ENCODE assay signal across 8 cellular contexts in the genomic region with DNA sequence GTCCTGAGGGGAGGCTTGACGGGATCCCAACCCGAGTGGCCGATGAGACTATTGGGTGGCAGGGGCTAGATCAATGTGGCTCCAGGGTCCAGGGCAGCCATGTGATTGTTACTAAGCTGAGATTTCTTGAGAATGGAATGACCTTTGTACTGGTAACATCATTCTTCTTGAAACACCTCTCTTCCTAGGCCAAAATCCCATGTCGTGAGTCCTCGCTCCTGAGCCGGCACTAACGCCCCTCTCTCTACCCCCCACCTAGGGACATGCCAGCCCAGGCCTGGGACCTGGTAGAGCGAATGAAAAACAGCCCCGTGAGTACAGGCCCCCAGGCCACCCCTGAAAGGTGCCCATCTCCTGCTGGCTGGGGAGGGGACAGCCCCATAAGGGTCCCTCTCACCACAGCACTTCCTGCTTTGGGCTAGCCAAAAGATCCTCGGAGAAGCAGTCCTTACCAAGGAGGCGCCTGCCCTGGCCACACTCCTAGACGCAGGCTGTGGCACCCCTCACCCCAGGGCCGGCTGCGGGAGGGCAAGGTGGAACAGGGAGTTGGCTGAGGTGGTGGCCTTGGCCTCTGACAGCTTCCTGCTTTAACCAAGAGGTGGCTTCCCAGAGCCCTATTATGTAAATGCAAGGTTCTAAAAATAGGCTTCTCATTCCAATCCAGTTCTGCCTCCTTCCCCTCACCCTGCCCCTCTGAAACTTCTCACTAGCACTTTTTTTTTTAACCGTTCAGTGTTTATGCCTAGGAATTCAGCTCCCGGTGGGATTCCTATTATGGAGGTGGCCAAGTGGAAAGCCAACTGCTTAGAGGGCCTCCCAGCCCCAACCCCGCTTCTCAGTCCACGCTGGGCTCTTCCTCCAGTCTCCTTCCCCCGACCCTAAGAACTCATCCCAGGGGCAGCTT.
DNase-seq lines count a peak whose midpoint lies in the region; ATAC-seq and TF ChIP-seq lines count a peak whose summit lies in the region.

No MANE protein-coding gene starts in this region.

- H3K36me3 ChIP-seq in CD8-positive, alpha-beta T cell (ENCODE audit: insufficient read depth, low read length), result no peaks in the 10 kb centered on the region
- no peaks in the 10 kb centered on the region for H3K36me3 ChIP-seq in effector memory CD4-positive, alpha-beta T cell (ENCODE audit: control insufficient read depth, insufficient read depth, low read length)
- no peaks in the 10 kb centered on the region for H3K36me3 ChIP-seq in stomach

- peak overlapping the region; percentile 96 for H3K27ac Mint-ChIP-seq in CD8-positive, alpha-beta T cell
- peak overlapping the region; percentile 90 for H3K27ac Mint-ChIP-seq in activated CD4-positive, alpha-beta T cell treated with anti-CD3 and anti-CD28 coated beads, Interleukin-2, amount 10 ng/mL, durations not matched to agents 7 days and 5 days
- peak overlapping the region; percentile 74 to 98 (median 94) for H3K27ac Mint-ChIP-seq in naive B cell

- 37 to 45% (median 38%) methylated on average over 19 of the region's 19 CpGs for WGBS in stomach, 5 donors

- H3K27me3 ChIP-seq in CD8-positive, alpha-beta T cell (ENCODE audit: insufficient read depth, low read length), result no peaks in the 10 kb centered on the region
- no peaks in the 10 kb centered on the region for H3K27me3 ChIP-seq in effector memory CD4-positive, alpha-beta T cell (replicated peaks; ENCODE audit: control insufficient read depth, insufficient read depth, low read length, poor library complexity, severe bottlenecking)
- no peaks in the 10 kb centered on the region for H3K27me3 ChIP-seq in stomach

- DNase-seq in CD8-positive, alpha-beta T cell, result peak; percentile 26 to 72 (median 47)
- peak; percentile 64 for DNase-seq in activated CD4-positive, alpha-beta T cell treated with anti-CD3 and anti-CD28 coated beads, Interleukin-2, amount 10 ng/mL, durations not matched to agents 7 days and 5 days
- peak; percentile 67 to 75 (median 71) for DNase-seq in effector memory CD4-positive, alpha-beta T cell
- DNase-seq in naive B cell (peak; percentile 64), stomach (peak; percentile 92), middle frontal gyrus (ENCODE audit: extremely low spot score, low spot score) (no peak)

- peak overlapping the region; percentile 47 for H3K4me3 Mint-ChIP-seq in CD8-positive, alpha-beta T cell
- H3K4me3 Mint-ChIP-seq in activated CD4-positive, alpha-beta T cell treated with anti-CD3 and anti-CD28 coated beads, Interleukin-2, amount 10 ng/mL, durations not matched to agents 7 days and 5 days, result peak overlapping the region; percentile 15
- H3K4me3 Mint-ChIP-seq in naive B cell, result peak overlapping the region in 7 of 8 donors; percentile 37 to 66 (median 63)

- peak overlapping the region; percentile 13 for H3K4me3 ChIP-seq in CD8-positive, alpha-beta T cell (ENCODE audit: low read depth, low read length)
- H3K4me3 ChIP-seq in effector memory CD4-positive, alpha-beta T cell (ENCODE audit: insufficient read depth, low read depth, low read length, poor library complexity, severe bottlenecking), result peak overlapping the region; percentile 13
- H3K4me3 ChIP-seq in stomach, result no peak overlapping the region

- peaks cover 71% of the 10 kb centered on the region for H3K4me1 Mint-ChIP-seq in CD8-positive, alpha-beta T cell (ENCODE audit: low read depth)
- peaks cover 80% of the 10 kb centered on the region for H3K4me1 Mint-ChIP-seq in activated CD4-positive, alpha-beta T cell treated with anti-CD3 and anti-CD28 coated beads, Interleukin-2, amount 10 ng/mL, durations not matched to agents 7 days and 5 days
- H3K4me1 Mint-ChIP-seq in naive B cell, result peaks cover 34 to 59% (median 40%) of the 10 kb centered on the region in 3 donors

- no peaks in the 10 kb centered on the region for H3K9me3 ChIP-seq in CD8-positive, alpha-beta T cell (ENCODE audit: low read length)
- no peaks in the 10 kb centered on the region for H3K9me3 ChIP-seq in effector memory CD4-positive, alpha-beta T cell (ENCODE audit: control insufficient read depth, low read length)
- H3K9me3 ChIP-seq in stomach, result no peaks in the 10 kb centered on the region

- TF ChIP-seq CTCF in CD8-positive, alpha-beta T cell (IDR thresholded peaks at IDR 0.05), result no peak
- TF ChIP-seq CTCF in stomach (IDR thresholded peaks at IDR 0.05), result no peak

- ATAC-seq in CD8-positive, alpha-beta T cell, result peak; percentile 18
- ATAC-seq in HG03196 (IDR thresholded peaks at IDR 0.05; ENCODE audit: unreplicated experiment) (peak; percentile 75), naive B cell (ENCODE audit: low read depth in 2 of 2) (peak; percentile 52 to 66), HG03175 (IDR thresholded peaks at IDR 0.05; ENCODE audit: unreplicated experiment) (no peak)

- intact Hi-C loops in CD8-positive, alpha-beta T cell (cut with DNase I, micrococcal nuclease), result loop anchor here (1.0 to 5.0 kb wide), 4 partner anchors 57 to 1522 kb away; partner anchors contain the start of genes WDR43 (in 1 of the 2) and YPEL5 (in 1 of the 2)
- intact Hi-C loops in stomach (cut with DNase I; ENCODE audit: low total_unique reads), result no loop called here

- no peaks in the 10 kb centered on the region for H3K27me3 Mint-ChIP-seq in CD8-positive, alpha-beta T cell (ENCODE audit: low read depth)
- no peaks in the 10 kb centered on the region for H3K27me3 Mint-ChIP-seq in activated CD4-positive, alpha-beta T cell treated with anti-CD3 and anti-CD28 coated beads, Interleukin-2, amount 10 ng/mL, durations not matched to agents 7 days and 5 days
- H3K27me3 Mint-ChIP-seq in naive B cell, result no peaks in the 10 kb centered on the region

- CTCF ChIA-PET in CD8-positive, alpha-beta T cell (lab: Charles Lee), result interaction anchor here (0.6 to 1.8 kb wide), 4 partner anchors 13 to 61 kb away, joined by 3 to 8 read pairs (median 5); no protein-coding TSS in a partner anchor
- CTCF ChIA-PET in activated CD4-positive, alpha-beta T cell treated with anti-CD3 and anti-CD28 coated beads, Interleukin-2, amount 10 ng/mL, durations not matched to agents 7 days and 5 days (lab: Charles Lee), result interaction anchor here (0.7 to 8.2 kb wide), 10 partner anchors 9 to 945 kb away, joined by 3 to 55 read pairs (median 4); no protein-coding TSS in a partner anchor

- POLR2A ChIA-PET in CD8-positive, alpha-beta T cell (lab: Charles Lee), result interaction anchor here (0.6 to 1.3 kb wide), 3 partner anchors 31 to 127 kb away, joined by 3 to 4 read pairs (median 3); partner anchors contain the start of gene PPP1CB
- POLR2A ChIA-PET in activated CD4-positive, alpha-beta T cell treated with anti-CD3 and anti-CD28 coated beads, Interleukin-2, amount 10 ng/mL, durations not matched to agents 7 days and 5 days (lab: Charles Lee), result interaction anchor here (0.5 kb wide), 1 partner anchor 55 kb away, joined by 3 read pairs; no protein-coding TSS in a partner anchor

- peak; percentile 63 for TF ChIP-seq EP300 in stomach (IDR thresholded peaks at IDR 0.05)

- peak overlapping the region; percentile 19 for H3K27ac ChIP-seq in CD8-positive, alpha-beta T cell (ENCODE audit: low read depth, low read length)
- H3K27ac ChIP-seq in effector memory CD4-positive, alpha-beta T cell (ENCODE audit: insufficient read depth, low read length, poor library complexity, severe bottlenecking), result peak overlapping the region; percentile 98
- peak overlapping the region; percentile 69 to 97 (median 94) for H3K27ac ChIP-seq in stomach

- TF ChIP-seq POLR2A in stomach (IDR thresholded peaks at IDR 0.05), result peak in 1 of 4 donors; percentile 16

- peaks cover 64% of the 10 kb centered on the region for H3K4me1 ChIP-seq in CD8-positive, alpha-beta T cell (ENCODE audit: insufficient read depth, low read length)
- peaks cover 49% of the 10 kb centered on the region for H3K4me1 ChIP-seq in effector memory CD4-positive, alpha-beta T cell (ENCODE audit: control insufficient read depth, insufficient read depth, low read length, poor library complexity, severe bottlenecking)
- H3K4me1 ChIP-seq in stomach, result peaks cover 45 to 93% (median 73%) of the 10 kb centered on the region in 4 donors

- H3K9me3 Mint-ChIP-seq in CD8-positive, alpha-beta T cell, result no peaks in the 10 kb centered on the region
- H3K9me3 Mint-ChIP-seq in activated CD4-positive, alpha-beta T cell treated with anti-CD3 and anti-CD28 coated beads, Interleukin-2, amount 10 ng/mL, durations not matched to agents 7 days and 5 days, result no peaks in the 10 kb centered on the region
- no peaks in the 10 kb centered on the region for H3K9me3 Mint-ChIP-seq in naive B cell

- H3K36me3 Mint-ChIP-seq in CD8-positive, alpha-beta T cell, result no peaks in the 10 kb centered on the region
- peaks cover 12% of the 10 kb centered on the region for H3K36me3 Mint-ChIP-seq in activated CD4-positive, alpha-beta T cell treated with anti-CD3 and anti-CD28 coated beads, Interleukin-2, amount 10 ng/mL, durations not matched to agents 7 days and 5 days (ENCODE audit: low read depth)
- no peaks in the 10 kb centered on the region for H3K36me3 Mint-ChIP-seq in naive B cell

Comparison
In these comparisons a context has a peak if more than half of its experiments do, and no peak if none do; other contexts are left out.
1. H3K27ac ChIP-seq: peak in every context shown above with its lines; median percentile 98 in effector memory CD4-positive, alpha-beta T cell; 94 in stomach; 19 in CD8-positive, alpha-beta T cell.
2. H3K4me3 ChIP-seq: peak in CD8-positive, alpha-beta T cell (single experiment) and effector memory CD4-positive, alpha-beta T cell (single experiment); none in stomach (0 of 4).
3. Peak in every context shown above with its lines, with median percentiles within 50 percentile points of each other: H3K27ac Mint-ChIP-seq and H3K4me3 Mint-ChIP-seq.